ENCODE assay signal across 9 cellular contexts in genomic region chr22:42960146-42960509, GRCh38. TPM values are rescaled to one million over a fixed set of nuclear protein-coding genes. Genes with fewer than 3 reads are reported as not detected.
A peak's percentile ranks its signal among the peaks of the same experiment; 100 is the strongest.
DNase-seq lines count a peak whose midpoint lies in the region; ATAC-seq, FAIRE-seq and TF ChIP-seq lines count a peak whose summit lies in the region.
"Had no signal": no experiment of that assay in that cellular context is flagged by ENCODE, and none has a peak within 500 bp of the region (broad histone marks: within the 10 kb centered on the region; RNA-seq: fewer than 3 reads in every experiment).

No MANE protein-coding gene starts in this region.

- H2AFZ ChIP-seq in keratinocyte (ENCODE audit: control insufficient read depth, low read length): no peak overlapping the region

- TF ChIP-seq CTCF in keratinocyte (optimal IDR thresholded peaks at IDR 0.05 in 1 of 3, IDR thresholded peaks at IDR 0.05 in 1 of 3, conservative IDR thresholded peaks at IDR 0.05 in 1 of 3; ENCODE audit: extremely low read depth in 1 of 3, insufficient read depth in 2 of 3, low read length in 3 of 3) (no peak), spleen (IDR thresholded peaks at IDR 0.05 in 8 of 11, conservative IDR thresholded peaks at IDR 0.05 in 3 of 11) (no peak)

- H3K27ac ChIP-seq in keratinocyte (ENCODE audit: control insufficient read depth, insufficient read depth, low read length) (peak overlapping the region; percentile 51), spleen (peak overlapping the region in 7 of 8 donors; percentile 10 to 78 (median 57))

- 18 to 56% (median 35%) methylated on average over 3 of the region's 3 CpGs for WGBS in spleen, 5 donors

- H3K27me3 ChIP-seq in keratinocyte (ENCODE audit: control insufficient read depth, extremely low read depth, insufficient read depth, low read length): no peaks in the 10 kb centered on the region
- H3K27me3 ChIP-seq in spleen (replicated peaks in 1 of 7): no peaks in the 10 kb centered on the region
- H3K27me3 ChIP-seq: MG63 had no signal

- no peak overlapping the region for H3K4me3 ChIP-seq in keratinocyte (ENCODE audit: control insufficient read depth in 2 of 3, extremely low read depth in 1 of 3, insufficient read depth in 2 of 3, low read depth in 1 of 3, low read length in 3 of 3)
- H3K4me3 ChIP-seq in spleen: peak overlapping the region in 4 of 8 donors; percentile 6 to 38 (median 20)
- H3K4me3 ChIP-seq: MG63 had no signal

- H3K9me3 Mint-ChIP-seq in activated naive CD8-positive, alpha-beta T cell (ENCODE audit: low read depth): no peaks in the 10 kb centered on the region

- dilution Hi-C loops in keratinocyte (cut with MboI; ENCODE audit: extremely low pct_ligation_motif_present, low sequenced_read_pairs): no loop called here

- ATAC-seq in HG03460 (IDR thresholded peaks at IDR 0.05; ENCODE audit: unreplicated experiment): no peak

- peaks cover 4% of the 10 kb centered on the region for H4K20me1 ChIP-seq in keratinocyte (ENCODE audit: control insufficient read depth, extremely low read depth, insufficient read depth, low read length)

- H3K27ac Mint-ChIP-seq in activated naive CD8-positive, alpha-beta T cell: peak overlapping the region; percentile 52

- H3K4me1 Mint-ChIP-seq in activated naive CD8-positive, alpha-beta T cell (ENCODE audit: low read depth): peaks cover 64% of the 10 kb centered on the region

- peak; percentile 4 for DNase-seq in DMS153 (lab: John Stamatoyannopoulos, UW)
- DNase-seq in DMS153 treated with DMSO at 0.1 percent for 48 hours (lab: John Stamatoyannopoulos, UW; ENCODE audit: unreplicated experiment): no peak
- no peak for DNase-seq in keratinocyte (ENCODE audit: low read depth, low spot score)
- no peak for DNase-seq in spleen
- no peak for DNase-seq in NCI-H446 (lab: John Stamatoyannopoulos, UW)
- DNase-seq in KG1 (lab: John Stamatoyannopoulos, UW): no peak
- DNase-seq: MG63 had no signal

- FAIRE-seq in keratinocyte (lab: Jason Lieb, UNC): peak; percentile 43

- H3K27me3 Mint-ChIP-seq in activated naive CD8-positive, alpha-beta T cell: no peaks in the 10 kb centered on the region

- H3K9me1 ChIP-seq in keratinocyte (ENCODE audit: control insufficient read depth, extremely low read depth, insufficient read depth, low read length): peaks cover 7% of the 10 kb centered on the region

- peaks cover 5% of the 10 kb centered on the region for H3K36me3 Mint-ChIP-seq in activated naive CD8-positive, alpha-beta T cell

- H3K4me2 ChIP-seq in keratinocyte (ENCODE audit: control insufficient read depth, extremely low read depth, insufficient read depth, low read depth, low read length): peak overlapping the region; percentile 58

- TF ChIP-seq POLR2A in spleen (IDR thresholded peaks at IDR 0.05): no peak

- peaks cover 73% of the 10 kb centered on the region for H3K79me2 ChIP-seq in keratinocyte (ENCODE audit: control insufficient read depth, insufficient read depth, low read length)

- H3K4me3 Mint-ChIP-seq in activated naive CD8-positive, alpha-beta T cell: peak overlapping the region; percentile 11

- H3K9me3 ChIP-seq in keratinocyte (ENCODE audit: control insufficient read depth, low read depth, low read length) (no peaks in the 10 kb centered on the region), spleen (no peaks in the 10 kb centered on the region)
- H3K9me3 ChIP-seq: MG63 had no signal

- H3K4me1 ChIP-seq in keratinocyte (ENCODE audit: control insufficient read depth, extremely low read depth, insufficient read depth, low read length) (peaks cover 47% of the 10 kb centered on the region), spleen (peaks cover 16 to 89% (median 52%) of the 10 kb centered on the region in 6 donors)

- H3K9ac ChIP-seq in keratinocyte (ENCODE audit: control insufficient read depth, extremely low read depth, insufficient read depth, low read length): no peak overlapping the region

- H3K36me3 ChIP-seq in keratinocyte (ENCODE audit: control insufficient read depth in 2 of 2, extremely low read depth in 1 of 2, insufficient read depth in 2 of 2, low read length in 2 of 2) (peaks cover 0 to 2% of the 10 kb centered on the region in 2 experiments), spleen (peaks cover 0 to 18% (median 0%) of the 10 kb centered on the region in 6 donors)

- intact Hi-C loops in spleen (cut with DNase I; ENCODE audit: low total_unique reads): no loop called here

RNA-seq across cellular contexts. Expression of gene PACSIN2, which starts 54.8 kb away (rescaled TPM):
- 50.7 to 57.2 TPM (median 55.5 TPM) in 3 replicates for polyA plus RNA-seq in keratinocyte
- 69.6 TPM for polyA plus RNA-seq in keratinocyte (2011; ENCODE audit: low read depth)
- polyA plus RNA-seq in keratinocyte (2011; cell fraction: cytosol; rRNA removed): 41.3 and 48.2 TPM in 2 replicates
- 72.4 and 73.4 TPM in 2 replicates for polyA plus RNA-seq in keratinocyte (2011; cell fraction: nucleus; rRNA removed)
- 25.5 and 45.1 TPM in 2 replicates for polyA plus RNA-seq in keratinocyte (2012; ENCODE audit: low replicate concordance)
- 29.4 to 42.1 TPM (median 36.9 TPM) in 3 replicates for polyA minus RNA-seq in keratinocyte
- polyA minus RNA-seq in keratinocyte (2011; cell fraction: cytosol; rRNA and poly(A)+ RNA removed): 27.2 TPM
- polyA minus RNA-seq in keratinocyte (2011; cell fraction: nucleus; rRNA and poly(A)+ RNA removed): 27.2 and 40.8 TPM in 2 replicates
- 10 to 100 TPM; 48.0 to 98.1 (median 78.2) TPM for total RNA-seq in spleen
- 10 to 100 TPM; 24.2 to 38.0 (median 25.1) TPM for polyA plus RNA-seq in spleen
